22 cellular contexts compared by ENCODE assay signal in genomic region chr1:18884419-18884717, GRCh38. TPM values are rescaled to one million over a fixed set of nuclear protein-coding genes. Genes with fewer than 3 reads are reported as not detected.
DNase-seq lines count a peak whose midpoint lies in the region; ATAC-seq, FAIRE-seq and TF ChIP-seq lines count a peak whose summit lies in the region.
"Had no signal": no experiment of that assay in that cellular context is flagged by ENCODE, and none has a peak within 500 bp of the region (broad histone marks: within the 10 kb centered on the region; RNA-seq: fewer than 3 reads in every experiment).

No MANE protein-coding gene starts in this region.

- H3F3A ChIP-seq in DOHH2 (ENCODE audit: control insufficient read depth, insufficient read depth): no peaks in the 10 kb centered on the region

- no peak overlapping the region; a peak in 1 of 6 replicates for H3K27ac ChIP-seq in A549
- H3K27ac ChIP-seq in DOHH2 (ENCODE audit: low read depth, low read length): no peak overlapping the region
- H3K27ac ChIP-seq in VCaP: no peak overlapping the region
- H3K27ac ChIP-seq in WERI-Rb-1: no peak overlapping the region
- no peak overlapping the region for H3K27ac ChIP-seq in ascending aorta
- H3K27ac ChIP-seq: BLaER1 treated with 17β-estradiol and CSF1 and Interleukin-3, amounts not matched to agents 10 nM and 100 nM; cardiac muscle cell; esophagus muscularis mucosa; GM23248 had no signal

- no peaks in the 10 kb centered on the region; the same call in 1 of the 2 replicates for H4K20me1 ChIP-seq in DOHH2 (ENCODE audit: control insufficient read depth, insufficient read depth, low read depth, low read length)

- FAIRE-seq in A549 (lab: Jason Lieb, UNC): no peak

- no peak for TF ChIP-seq POLR2A in A549 (IDR thresholded peaks at IDR 0.05; ENCODE audit: low read length)

- no peaks in the 10 kb centered on the region for H3K27me3 Mint-ChIP-seq in glutamatergic neuron (ENCODE audit: unreplicated experiment)
- H3K27me3 Mint-ChIP-seq: activated naive CD4-positive, alpha-beta T cell treated with anti-CD3 and anti-CD28 coated beads, Interleukin-2, amount 50 U/mL, for 24 hours had no signal

- no peaks in the 10 kb centered on the region for H3K4me1 Mint-ChIP-seq in glutamatergic neuron (ENCODE audit: low read depth, unreplicated experiment)
- H3K4me1 Mint-ChIP-seq: activated naive CD4-positive, alpha-beta T cell treated with anti-CD3 and anti-CD28 coated beads, Interleukin-2, amount 50 U/mL, for 24 hours had no signal

- WGBS in A549 (ENCODE audit: missing lambda C conversion rate): 33% methylated on average over 4 of the region's 4 CpGs

- 0 out of 5 replicates have a peak, but pooled peaks of 1 of the 2 experiments have one; percentile 5 for TF ChIP-seq RAD21 in A549 (conservative IDR thresholded peaks at IDR 0.05 in 1 of 2, IDR thresholded peaks at IDR 0.05 in 1 of 2)

- no peak overlapping the region for H3K27ac Mint-ChIP-seq in glutamatergic neuron (ENCODE audit: unreplicated experiment)
- H3K27ac Mint-ChIP-seq: activated naive CD4-positive, alpha-beta T cell treated with anti-CD3 and anti-CD28 coated beads, Interleukin-2, amount 50 U/mL, for 24 hours had no signal

- H3K9me3 Mint-ChIP-seq in glutamatergic neuron (ENCODE audit: unreplicated experiment): peaks cover 4% of the 10 kb centered on the region
- H3K9me3 Mint-ChIP-seq: activated naive CD4-positive, alpha-beta T cell treated with anti-CD3 and anti-CD28 coated beads, Interleukin-2, amount 50 U/mL, for 24 hours had no signal

- intact Hi-C loops in ascending aorta (cut with DNase I): loop anchor here (1.0 to 5.0 kb wide), 2 partner anchors 88 to 213 kb away; no protein-coding TSS in a partner anchor

- no peak overlapping the region for H3K4me3 Mint-ChIP-seq in glutamatergic neuron (ENCODE audit: unreplicated experiment)
- H3K4me3 Mint-ChIP-seq: activated naive CD4-positive, alpha-beta T cell treated with anti-CD3 and anti-CD28 coated beads, Interleukin-2, amount 50 U/mL, for 24 hours had no signal

- peak; percentile 10 to 48; a peak in 3 of 6 replicates for ATAC-seq in A549

- CTCF ChIA-PET in A549 (lab: Yijun Ruan, JAX): interaction anchor here (0.6 to 9.8 kb wide), 47 partner anchors 9 to 380 kb away, joined by 3 to 83 read pairs (median 4); partner anchors contain the start of gene ALDH4A1

- H3K9me3 ChIP-seq in A549 (no peaks in the 10 kb centered on the region), DOHH2 (ENCODE audit: control insufficient read depth, insufficient read depth, low read length) (no peaks in the 10 kb centered on the region), WERI-Rb-1 (ENCODE audit: severe bottlenecking) (no peaks in the 10 kb centered on the region), ascending aorta (no peaks in the 10 kb centered on the region)
- H3K9me3 ChIP-seq: BLaER1 treated with 17β-estradiol and CSF1 and Interleukin-3, amounts not matched to agents 10 nM and 100 nM; esophagus muscularis mucosa had no signal

- H3K27me3 ChIP-seq in DOHH2 (ENCODE audit: control insufficient read depth, low read length) (no peaks in the 10 kb centered on the region), WERI-Rb-1 (ENCODE audit: insufficient read depth, low read depth, severe bottlenecking) (no peaks in the 10 kb centered on the region), ascending aorta (no peaks in the 10 kb centered on the region), H7 (ENCODE audit: control insufficient read depth, insufficient read depth, low read length) (no peaks in the 10 kb centered on the region)
- H3K27me3 ChIP-seq: BLaER1 treated with 17β-estradiol and CSF1 and Interleukin-3, amounts not matched to agents 10 nM and 100 nM; cardiac muscle cell; esophagus muscularis mucosa had no signal

- H3K4me2 ChIP-seq in A549 (no peak overlapping the region), DOHH2 (ENCODE audit: low read length) (no peak overlapping the region)
- H3K4me2 ChIP-seq: BLaER1 treated with 17β-estradiol and CSF1 and Interleukin-3, amounts not matched to agents 10 nM and 100 nM had no signal

- no peaks in the 10 kb centered on the region for H3K36me3 Mint-ChIP-seq in glutamatergic neuron (ENCODE audit: unreplicated experiment)
- H3K36me3 Mint-ChIP-seq: activated naive CD4-positive, alpha-beta T cell treated with anti-CD3 and anti-CD28 coated beads, Interleukin-2, amount 50 U/mL, for 24 hours had no signal

- H3K4me1 ChIP-seq in A549: peaks cover 9% of the 10 kb centered on the region; the same call in 2 of the 3 replicates
- H3K4me1 ChIP-seq in DOHH2 (ENCODE audit: control insufficient read depth, low read length): no peaks in the 10 kb centered on the region
- H3K4me1 ChIP-seq in ascending aorta: peaks cover 0 to 3% of the 10 kb centered on the region in 2 donors
- H3K4me1 ChIP-seq: BLaER1 treated with 17β-estradiol and CSF1 and Interleukin-3, amounts not matched to agents 10 nM and 100 nM; esophagus muscularis mucosa had no signal

- H3K36me3 ChIP-seq in DOHH2 (ENCODE audit: control insufficient read depth, low read length) (no peaks in the 10 kb centered on the region), WERI-Rb-1 (no peaks in the 10 kb centered on the region), ascending aorta (peaks cover 5 to 24% of the 10 kb centered on the region in 2 donors), H7 (replicated peaks; ENCODE audit: control insufficient read depth, insufficient read depth, low read length) (no peaks in the 10 kb centered on the region; the same call in 1 of the 2 replicates)

- H3K79me2 ChIP-seq in DOHH2 (ENCODE audit: control insufficient read depth, low read length): no peaks in the 10 kb centered on the region

- TF ChIP-seq EP300 in A549 (IDR thresholded peaks at IDR 0.05): no peak

- POLR2A ChIA-PET in A549 (lab: Yijun Ruan, JAX): no interaction called here

- H3K9me2 ChIP-seq in DOHH2 (replicated peaks; ENCODE audit: control insufficient read depth, low read length): no peaks in the 10 kb centered on the region

- H3K4me3 ChIP-seq in A549 (no peak overlapping the region), DOHH2 (ENCODE audit: low read length) (no peak overlapping the region), WERI-Rb-1 (ENCODE audit: low read depth, low read length) (no peak overlapping the region), ascending aorta (no peak overlapping the region), H7 (ENCODE audit: insufficient read depth, low read depth, low read length) (no peak overlapping the region)
- H3K4me3 ChIP-seq: BLaER1 treated with 17β-estradiol and CSF1 and Interleukin-3, amounts not matched to agents 10 nM and 100 nM; cardiac muscle cell; esophagus muscularis mucosa; GM23248; lung had no signal

- TF ChIP-seq CTCF in A549 (IDR thresholded peaks at IDR 0.05) (no peak), DOHH2 (IDR thresholded peaks at IDR 0.05; ENCODE audit: low read depth, low read length, poor library complexity, severe bottlenecking) (peak; percentile 56), VCaP (conservative IDR thresholded peaks at IDR 0.05) (peak; percentile 57), glutamatergic neuron (IDR thresholded peaks at IDR 0.05; ENCODE audit: partially characterized antibody, unreplicated experiment) (peak; percentile 54), WERI-Rb-1 (IDR thresholded peaks at IDR 0.05; ENCODE audit: low read depth, low read length) (no peak), ascending aorta (IDR thresholded peaks at IDR 0.05) (no peak)

- DNase-seq in A549 (ENCODE audit: low read depth in 1 of 2, low spot score in 1 of 2) (no peak), glutamatergic neuron (no peak), WERI-Rb-1 (no peak), ascending aorta (ENCODE audit: low spot score in 2 of 2) (no peak), NCI-H1417 (lab: John Stamatoyannopoulos, UW) (no peak), H7 (no peak)
- DNase-seq: foreskin melanocyte, NCI-H524 treated with DMSO at 0.1 percent for 48 hours had no signal

TF ChIP-seq in A549, 52 proteins besides CTCF, POLR2A, EP300 and RAD21 (continues in another document):
- no peak for TF ChIP-seq BHLHE40 (IDR thresholded peaks at IDR 0.05; ENCODE audit: low read depth, low read length)
- TF ChIP-seq FOXS1 (CRISPR knock-in tag; IDR thresholded peaks at IDR 0.05): no peak
- TF ChIP-seq ZNF302 (CRISPR knock-in tag; IDR thresholded peaks at IDR 0.05): no peak
- TF ChIP-seq HES2 (IDR thresholded peaks at IDR 0.05): no peak
- TF ChIP-seq TFCP2L1 (CRISPR knock-in tag; IDR thresholded peaks at IDR 0.05): no peak
- TF ChIP-seq POLR2AphosphoS2 (conservative IDR thresholded peaks at IDR 0.05; ENCODE audit: low read length): no peak
- TF ChIP-seq E2F6 (IDR thresholded peaks at IDR 0.05; ENCODE audit: borderline replicate concordance, low read depth): no peak

RNA-seq across cellular contexts. Expression of gene ALDH4A1, which starts 18.0 kb away (rescaled TPM):
- polyA plus RNA-seq in A549 (2011; rRNA removed): 9.4 and 9.7 TPM in 2 replicates
- 17.8 and 20.9 TPM in 2 replicates for polyA plus RNA-seq in A549 (2012; cell fraction: cytosol; rRNA removed)
- polyA plus RNA-seq in A549 (2012; cell fraction: nucleus; rRNA removed): 44.6 and 47.4 TPM in 2 replicates
- 14.7 to 17.1 TPM (median 15.4 TPM) in 3 replicates for polyA plus RNA-seq in A549 (2017; fragmentation: RNase III; extraction: RNeasy Plus Mini Kit Qiagen cat#74134 plus additional on column Dnase treatment)
- polyA minus RNA-seq in A549 (2011; rRNA and poly(A)+ RNA removed): 12.0 and 13.4 TPM in 2 replicates
- 28.9 TPM for total RNA-seq in glutamatergic neuron (ENCODE audit: unreplicated experiment)
- total RNA-seq in ascending aorta: 16.6 TPM
- 23.7 and 23.8 TPM in 2 replicates for total RNA-seq in H7 (2014; rRNA removed; shearing (Covaris generic))

RNA-seq across cellular contexts. Expression of gene TAS1R2, which starts 24.9 kb away (rescaled TPM):
- polyA plus RNA-seq in A549 (2011; rRNA removed) (not detected in 2 replicates), A549 (2017; fragmentation: RNase III; extraction: RNeasy Plus Mini Kit Qiagen cat#74134 plus additional on column Dnase treatment) (not detected in 3 replicates)
- not detected in 2 replicates for polyA plus RNA-seq in A549 (2012; cell fraction: cytosol; rRNA removed)
- not detected in 2 replicates for polyA plus RNA-seq in A549 (2012; cell fraction: nucleus; rRNA removed)
- not detected in 2 replicates for polyA minus RNA-seq in A549 (2011; rRNA and poly(A)+ RNA removed)
- total RNA-seq in glutamatergic neuron (ENCODE audit: unreplicated experiment) (not detected), ascending aorta (not detected)
- total RNA-seq in H7 (2014; rRNA removed; shearing (Covaris generic)): 0.07 and 0.28 TPM in 2 replicates
- total RNA-seq: cardiac muscle cell; esophagus muscularis mucosa; GM23248; lung; mononuclear cell; posterior vena cava; sciatic nerve; T-helper 2 cell treated with Interferon-gamma antibody and Interleukin-4, amounts not matched to agents 100 ng/mL and 5 ng/mL, for 36 hours; ureter had no signal
- polyA plus RNA-seq: AG04450, cardiac muscle cell, GM23248, lung had no signal

Comparison
In these comparisons a context has a peak if more than half of its experiments do, and no peak if none do; other contexts are left out.
1. CTCF ChIP-seq: peak in DOHH2 (single experiment), VCaP (single experiment) and glutamatergic neuron (single experiment); none in A549 (single experiment), WERI-Rb-1 (single experiment) and ascending aorta (0 of 3).